ENCODE assay signal across 1 cellular context in the genomic region with DNA sequence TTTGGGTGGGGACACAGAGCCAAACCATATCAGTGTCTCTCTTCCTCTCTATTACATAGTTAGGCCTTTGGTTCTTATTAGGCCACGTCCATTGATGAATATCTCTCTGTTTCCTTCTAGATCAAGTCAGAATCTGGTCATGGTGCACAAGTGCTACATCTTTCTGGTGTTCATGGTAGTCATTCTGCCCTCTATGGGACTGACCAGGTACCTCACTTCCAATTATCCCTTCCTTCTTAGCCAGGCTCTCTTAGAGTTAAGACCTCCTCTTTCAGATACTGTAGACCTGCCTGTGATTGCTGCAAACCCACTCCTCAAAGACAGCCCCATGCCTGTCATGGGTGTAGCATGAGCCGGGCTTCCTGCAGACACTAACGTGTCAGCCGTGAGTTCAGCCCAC.
TF ChIP-seq lines count a peak whose summit lies in the region.

No MANE protein-coding gene starts in this region.

TF ChIP-seq in K562, 482 proteins besides CTCF, POLR2A, EP300 and RAD21:
- TF ChIP-seq JUNB (CRISPR knock-in tag; conservative IDR thresholded peaks at IDR 0.05), result no peak
- TF ChIP-seq ZNF408 (CRISPR knock-in tag; IDR thresholded peaks at IDR 0.05; ENCODE audit: low read depth), result no peak
- no peak for TF ChIP-seq RUNX1 (IDR thresholded peaks at IDR 0.05; ENCODE audit: low read depth)
- TF ChIP-seq, protein P1, sequence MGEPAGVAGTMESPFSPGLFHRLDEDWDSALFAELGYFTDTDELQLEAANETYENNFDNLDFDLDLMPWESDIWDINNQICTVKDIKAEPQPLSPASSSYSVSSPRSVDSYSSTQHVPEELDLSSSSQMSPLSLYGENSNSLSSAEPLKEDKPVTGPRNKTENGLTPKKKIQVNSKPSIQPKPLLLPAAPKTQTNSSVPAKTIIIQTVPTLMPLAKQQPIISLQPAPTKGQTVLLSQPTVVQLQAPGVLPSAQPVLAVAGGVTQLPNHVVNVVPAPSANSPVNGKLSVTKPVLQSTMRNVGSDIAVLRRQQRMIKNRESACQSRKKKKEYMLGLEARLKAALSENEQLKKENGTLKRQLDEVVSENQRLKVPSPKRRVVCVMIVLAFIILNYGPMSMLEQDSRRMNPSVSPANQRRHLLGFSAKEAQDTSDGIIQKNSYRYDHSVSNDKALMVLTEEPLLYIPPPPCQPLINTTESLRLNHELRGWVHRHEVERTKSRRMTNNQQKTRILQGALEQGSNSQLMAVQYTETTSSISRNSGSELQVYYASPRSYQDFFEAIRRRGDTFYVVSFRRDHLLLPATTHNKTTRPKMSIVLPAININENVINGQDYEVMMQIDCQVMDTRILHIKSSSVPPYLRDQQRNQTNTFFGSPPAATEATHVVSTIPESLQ (CRISPR knock-in tag; IDR thresholded peaks at IDR 0.05), result no peak
- TF ChIP-seq, protein P2, sequence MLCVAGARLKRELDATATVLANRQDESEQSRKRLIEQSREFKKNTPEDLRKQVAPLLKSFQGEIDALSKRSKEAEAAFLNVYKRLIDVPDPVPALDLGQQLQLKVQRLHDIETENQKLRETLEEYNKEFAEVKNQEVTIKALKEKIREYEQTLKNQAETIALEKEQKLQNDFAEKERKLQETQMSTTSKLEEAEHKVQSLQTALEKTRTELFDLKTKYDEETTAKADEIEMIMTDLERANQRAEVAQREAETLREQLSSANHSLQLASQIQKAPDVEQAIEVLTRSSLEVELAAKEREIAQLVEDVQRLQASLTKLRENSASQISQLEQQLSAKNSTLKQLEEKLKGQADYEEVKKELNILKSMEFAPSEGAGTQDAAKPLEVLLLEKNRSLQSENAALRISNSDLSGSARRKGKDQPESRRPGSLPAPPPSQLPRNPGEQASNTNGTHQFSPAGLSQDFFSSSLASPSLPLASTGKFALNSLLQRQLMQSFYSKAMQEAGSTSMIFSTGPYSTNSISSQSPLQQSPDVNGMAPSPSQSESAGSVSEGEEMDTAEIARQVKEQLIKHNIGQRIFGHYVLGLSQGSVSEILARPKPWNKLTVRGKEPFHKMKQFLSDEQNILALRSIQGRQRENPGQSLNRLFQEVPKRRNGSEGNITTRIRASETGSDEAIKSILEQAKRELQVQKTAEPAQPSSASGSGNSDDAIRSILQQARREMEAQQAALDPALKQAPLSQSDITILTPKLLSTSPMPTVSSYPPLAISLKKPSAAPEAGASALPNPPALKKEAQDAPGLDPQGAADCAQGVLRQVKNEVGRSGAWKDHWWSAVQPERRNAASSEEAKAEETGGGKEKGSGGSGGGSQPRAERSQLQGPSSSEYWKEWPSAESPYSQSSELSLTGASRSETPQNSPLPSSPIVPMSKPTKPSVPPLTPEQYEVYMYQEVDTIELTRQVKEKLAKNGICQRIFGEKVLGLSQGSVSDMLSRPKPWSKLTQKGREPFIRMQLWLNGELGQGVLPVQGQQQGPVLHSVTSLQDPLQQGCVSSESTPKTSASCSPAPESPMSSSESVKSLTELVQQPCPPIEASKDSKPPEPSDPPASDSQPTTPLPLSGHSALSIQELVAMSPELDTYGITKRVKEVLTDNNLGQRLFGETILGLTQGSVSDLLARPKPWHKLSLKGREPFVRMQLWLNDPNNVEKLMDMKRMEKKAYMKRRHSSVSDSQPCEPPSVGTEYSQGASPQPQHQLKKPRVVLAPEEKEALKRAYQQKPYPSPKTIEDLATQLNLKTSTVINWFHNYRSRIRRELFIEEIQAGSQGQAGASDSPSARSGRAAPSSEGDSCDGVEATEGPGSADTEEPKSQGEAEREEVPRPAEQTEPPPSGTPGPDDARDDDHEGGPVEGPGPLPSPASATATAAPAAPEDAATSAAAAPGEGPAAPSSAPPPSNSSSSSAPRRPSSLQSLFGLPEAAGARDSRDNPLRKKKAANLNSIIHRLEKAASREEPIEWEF (CRISPR knock-in tag; IDR thresholded peaks at IDR 0.05), result no peak
